ENCODE assay signal across 24 cellular contexts in the genomic region with DNA sequence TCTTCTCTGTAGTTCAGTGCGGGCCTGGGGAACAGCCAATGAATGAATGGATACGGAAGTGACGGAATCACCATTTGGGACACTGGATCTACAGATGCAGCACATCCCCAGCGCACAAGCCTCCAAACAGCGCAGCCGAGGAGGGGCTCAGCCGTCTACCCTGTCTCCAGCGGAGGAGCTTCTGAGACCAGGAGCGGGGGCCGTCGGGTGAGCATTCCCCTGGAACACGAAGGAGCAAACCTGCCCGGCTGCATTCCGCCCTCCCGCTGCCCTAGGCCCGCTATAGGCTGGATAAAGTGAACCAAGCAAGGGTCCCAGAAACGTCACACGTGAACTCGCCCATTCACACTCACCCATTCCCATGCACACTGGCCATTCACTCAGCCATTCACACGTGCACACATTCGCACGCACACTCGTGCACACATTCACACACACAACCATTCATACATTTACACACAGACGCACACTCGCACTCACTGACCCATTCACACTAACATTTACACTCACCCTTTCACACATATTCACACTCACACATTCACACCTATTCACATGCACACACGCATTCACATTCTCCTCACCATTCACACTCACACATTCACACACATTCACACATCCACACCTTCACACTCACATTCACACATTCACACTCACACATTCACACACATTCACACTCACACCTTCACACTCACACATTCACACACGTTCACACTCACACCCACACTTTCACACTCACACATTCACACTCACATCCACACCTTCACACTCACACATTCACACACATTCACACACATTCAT.
DNase-seq lines count a peak whose midpoint lies in the region; ATAC-seq and TF ChIP-seq lines count a peak whose summit lies in the region.
"Had no signal": no experiment of that assay in that cellular context is flagged by ENCODE, and none has a peak within 500 bp of the region (broad histone marks: within the 10 kb centered on the region; RNA-seq: fewer than 3 reads in every experiment).

No MANE protein-coding gene starts in this region.

- H3K4me3 ChIP-seq in RWPE2 (ENCODE audit: severe bottlenecking) (no peak overlapping the region), sigmoid colon (no peak overlapping the region)
- H3K4me3 ChIP-seq: heart left ventricle, tibial nerve had no signal

- H3K36me3 Mint-ChIP-seq in activated CD4-positive, alpha-beta memory T cell treated with anti-CD3 and anti-CD28 coated beads for 36 hours, result peaks cover 5% of the 10 kb centered on the region
- peaks cover 8% of the 10 kb centered on the region for H3K36me3 Mint-ChIP-seq in activated CD4-positive, alpha-beta memory T cell treated with anti-CD3 and anti-CD28 coated beads, Interleukin-2, amount 10 ng/mL, durations not matched to agents 7 days and 5 days (ENCODE audit: low read depth)

- H3K4me3 Mint-ChIP-seq in activated CD4-positive, alpha-beta memory T cell treated with anti-CD3 and anti-CD28 coated beads for 36 hours, result no peak overlapping the region
- no peak overlapping the region for H3K4me3 Mint-ChIP-seq in activated CD4-positive, alpha-beta memory T cell treated with anti-CD3 and anti-CD28 coated beads, Interleukin-2, amount 10 ng/mL, durations not matched to agents 7 days and 5 days
- H3K4me3 Mint-ChIP-seq: activated T-cell treated with anti-CD3 and anti-CD28 coated beads, Interleukin-2, amount 50 U/mL, for 24 hours had no signal

- peak; percentile 26; the same call in 1 of the 3 replicates for ATAC-seq in RWPE2 (ENCODE audit: low read depth)
- ATAC-seq: heart left ventricle; stimulated activated naive CD8-positive, alpha-beta T cell treated with anti-CD3 and anti-CD28 coated beads, Interleukin-15, Interleukin-2, amounts not matched to agents 100 U/mL and 50 U/mL, for 24 hours had no signal

- WGBS in sigmoid colon, 2 donors, result 94 to 95% methylated on average over 27 of the region's 27 CpGs

- H3K27ac Mint-ChIP-seq in activated CD4-positive, alpha-beta memory T cell treated with anti-CD3 and anti-CD28 coated beads for 36 hours, result no peak overlapping the region
- no peak overlapping the region for H3K27ac Mint-ChIP-seq in activated CD4-positive, alpha-beta memory T cell treated with anti-CD3 and anti-CD28 coated beads, Interleukin-2, amount 10 ng/mL, durations not matched to agents 7 days and 5 days
- H3K27ac Mint-ChIP-seq: activated T-cell treated with anti-CD3 and anti-CD28 coated beads, Interleukin-2, amount 50 U/mL, for 24 hours had no signal

- CTCF ChIA-PET in activated CD4-positive, alpha-beta memory T cell treated with anti-CD3 and anti-CD28 coated beads for 36 hours (lab: Charles Lee), result no interaction called here
- CTCF ChIA-PET in activated CD4-positive, alpha-beta memory T cell treated with anti-CD3 and anti-CD28 coated beads, Interleukin-2, amount 10 ng/mL, durations not matched to agents 7 days and 5 days (lab: Charles Lee), result no interaction called here

- no peak for TF ChIP-seq POLR2A in sigmoid colon (IDR thresholded peaks at IDR 0.05)

- DNase-seq in activated CD4-positive, alpha-beta memory T cell treated with anti-CD3 and anti-CD28 coated beads for 36 hours, result peak; percentile 1
- no peak for DNase-seq in activated CD4-positive, alpha-beta memory T cell treated with anti-CD3 and anti-CD28 coated beads, Interleukin-2, amount 10 ng/mL, durations not matched to agents 7 days and 5 days
- no peak for DNase-seq in RWPE2 (ENCODE audit: low spot score)
- DNase-seq in iPS-NIHi7 (ENCODE audit: extremely low spot score), result peak; percentile 54
- peak; percentile 59 for DNase-seq in sigmoid colon
- no peak for DNase-seq in OCI-M2 (lab: John Stamatoyannopoulos, UW; ENCODE audit: unreplicated experiment)
- DNase-seq in hypothalamus (lab: John Stamatoyannopoulos, UW), result no peak
- no peak for DNase-seq in effector CD4-positive, alpha-beta T cell
- DNase-seq: activated CD4-positive, alpha-beta T cell treated with anti-CD3 and anti-CD28 coated beads, Interleukin-2, amount 50 U/mL, for 48 hours; activated naive CD4-positive, alpha-beta T cell treated with Interleukin-2 at 50 U/mL for 16 hours; activated T-cell treated with anti-CD3 and anti-CD28 coated beads, Interleukin-2, amount 50 U/mL, for 24 hours; AML-193; amniotic stem cell; dermis blood vessel endothelial cell; GOT3; NCI-H1436 treated with DMSO at 0.1 percent for 48 hours; NCI-H2171 treated with DMSO at 0.1 percent for 48 hours; NCI-H526; RPMI8226; stimulated activated CD4-positive, alpha-beta T cell treated with anti-CD3 and anti-CD28 coated beads, Interleukin-4, amount 100 ng/mL, for 24 hours; stimulated activated naive CD8-positive, alpha-beta T cell treated with anti-CD3 and anti-CD28 coated beads, Interleukin-15, Interleukin-2, amounts not matched to agents 100 U/mL and 50 U/mL, for 24 hours; T-helper 9 cell had no signal

- TF ChIP-seq CTCF in RWPE2 (IDR thresholded peaks at IDR 0.05; ENCODE audit: poor library complexity, severe bottlenecking) (no peak), sigmoid colon (IDR thresholded peaks at IDR 0.05) (no peak)

- POLR2A ChIA-PET in activated CD4-positive, alpha-beta memory T cell treated with anti-CD3 and anti-CD28 coated beads for 36 hours (lab: Charles Lee), result no interaction called here
- POLR2A ChIA-PET in activated CD4-positive, alpha-beta memory T cell treated with anti-CD3 and anti-CD28 coated beads, Interleukin-2, amount 10 ng/mL, durations not matched to agents 7 days and 5 days (lab: Charles Lee), result no interaction called here

- H3K9me3 ChIP-seq in RWPE2 (ENCODE audit: severe bottlenecking) (no peaks in the 10 kb centered on the region), sigmoid colon (no peaks in the 10 kb centered on the region)
- H3K9me3 ChIP-seq: heart left ventricle, tibial nerve had no signal

- no peaks in the 10 kb centered on the region for H3K27me3 Mint-ChIP-seq in activated CD4-positive, alpha-beta memory T cell treated with anti-CD3 and anti-CD28 coated beads for 36 hours
- H3K27me3 Mint-ChIP-seq in activated CD4-positive, alpha-beta memory T cell treated with anti-CD3 and anti-CD28 coated beads, Interleukin-2, amount 10 ng/mL, durations not matched to agents 7 days and 5 days, result no peaks in the 10 kb centered on the region
- H3K27me3 Mint-ChIP-seq: activated T-cell treated with anti-CD3 and anti-CD28 coated beads, Interleukin-2, amount 50 U/mL, for 24 hours had no signal

- H3K27me3 ChIP-seq in RWPE2 (ENCODE audit: insufficient read depth, poor library complexity, severe bottlenecking) (no peaks in the 10 kb centered on the region), sigmoid colon (no peaks in the 10 kb centered on the region)
- H3K27me3 ChIP-seq: heart left ventricle, tibial nerve had no signal

- intact Hi-C loops in activated CD4-positive, alpha-beta memory T cell treated with anti-CD3 and anti-CD28 coated beads for 36 hours (cut with micrococcal nuclease), result no loop called here
- intact Hi-C loops in sigmoid colon (cut with DNase I), result no loop called here

- no peak overlapping the region for H3K27ac ChIP-seq in RWPE2 (ENCODE audit: poor library complexity, severe bottlenecking)
- no peak overlapping the region for H3K27ac ChIP-seq in sigmoid colon
- H3K27ac ChIP-seq: heart left ventricle, tibial nerve had no signal

- TF ChIP-seq EP300 in sigmoid colon (IDR thresholded peaks at IDR 0.05), result no peak

- H3K9me3 Mint-ChIP-seq in activated CD4-positive, alpha-beta memory T cell treated with anti-CD3 and anti-CD28 coated beads for 36 hours, result no peaks in the 10 kb centered on the region
- no peaks in the 10 kb centered on the region for H3K9me3 Mint-ChIP-seq in activated CD4-positive, alpha-beta memory T cell treated with anti-CD3 and anti-CD28 coated beads, Interleukin-2, amount 10 ng/mL, durations not matched to agents 7 days and 5 days
- H3K9me3 Mint-ChIP-seq: activated T-cell treated with anti-CD3 and anti-CD28 coated beads, Interleukin-2, amount 50 U/mL, for 24 hours had no signal

- H3K4me1 Mint-ChIP-seq in activated CD4-positive, alpha-beta memory T cell treated with anti-CD3 and anti-CD28 coated beads for 36 hours (ENCODE audit: low read depth), result peaks cover 7% of the 10 kb centered on the region
- peaks cover 12% of the 10 kb centered on the region for H3K4me1 Mint-ChIP-seq in activated CD4-positive, alpha-beta memory T cell treated with anti-CD3 and anti-CD28 coated beads, Interleukin-2, amount 10 ng/mL, durations not matched to agents 7 days and 5 days

- no peaks in the 10 kb centered on the region for H3K4me1 ChIP-seq in RWPE2 (ENCODE audit: insufficient read depth, poor library complexity, severe bottlenecking)
- H3K4me1 ChIP-seq in sigmoid colon, result no peaks in the 10 kb centered on the region
- H3K4me1 ChIP-seq: heart left ventricle had no signal

- H3K36me3 ChIP-seq in RWPE2 (ENCODE audit: low read depth) (no peaks in the 10 kb centered on the region), sigmoid colon (peaks cover 0 to 16% (median 0%) of the 10 kb centered on the region in 4 donors)

Comparison
In these comparisons a context has a peak if more than half of its experiments do, and no peak if none do; other contexts are left out.
1. DNase-seq: peak in activated CD4-positive, alpha-beta memory T cell treated with anti-CD3 and anti-CD28 coated beads for 36 hours (single experiment), iPS-NIHi7 (single experiment) and sigmoid colon (single experiment); none in activated CD4-positive, alpha-beta memory T cell treated with anti-CD3 and anti-CD28 coated beads, Interleukin-2, amount 10 ng/mL, durations not matched to agents 7 days and 5 days (single experiment), RWPE2 (single experiment), OCI-M2 (single experiment), hypothalamus (0 of 51) and effector CD4-positive, alpha-beta T cell (single experiment).